8 cellular contexts compared by ENCODE assay signal in genomic region chr2:62505109-62505508, GRCh38. TPM values are rescaled to one million over a fixed set of nuclear protein-coding genes. Genes with fewer than 3 reads are reported as not detected.
DNase-seq lines count a peak whose midpoint lies in the region; ATAC-seq and TF ChIP-seq lines count a peak whose summit lies in the region.

No MANE protein-coding gene starts in this region.

- H3K4me3 ChIP-seq in heart left ventricle = peak overlapping the region in 11 of 12 donors; percentile 58 to 84 (median 75)
- peak overlapping the region; percentile 69 for H3K4me3 ChIP-seq in upper lobe of right lung

- H3K36me3 ChIP-seq in heart left ventricle (peaks cover 0 to 6% (median 0%) of the 10 kb centered on the region in 9 donors), upper lobe of right lung (no peaks in the 10 kb centered on the region)

- TF ChIP-seq CTCF in heart left ventricle (IDR thresholded peaks at IDR 0.05) (no peak), upper lobe of right lung (IDR thresholded peaks at IDR 0.05) (no peak)

- H3K27me3 ChIP-seq in heart left ventricle (no peaks in the 10 kb centered on the region), upper lobe of right lung (no peaks in the 10 kb centered on the region)

- intact Hi-C loops in heart left ventricle (cut with DNase I) (loop anchor here in 7 of 10 donors (1.0 to 10.0 kb wide), 7 partner anchors 38 to 202 kb away; partner anchors contain the start of gene EHBP1 (in 6 of the 7)), Right ventricle myocardium inferior (cut with DNase I) (loop anchor here (1.0 to 5.0 kb wide), 2 partner anchors 43 to 200 kb away; partner anchors contain the start of gene EHBP1), upper lobe of right lung (cut with DNase I) (no loop called here)

- DNase-seq in heart left ventricle (no peak), Right ventricle myocardium inferior (ENCODE audit: missing footprints) (no peak), memory B cell (ENCODE audit: low spot score in 2 of 2) (no peak), upper lobe of right lung (no peak), dedifferentiated amniotic fluid mesenchymal stem cell (ENCODE audit: extremely low spot score) (no peak), HuH-7 (ENCODE audit: low spot score) (no peak)
- DNase-seq in activated naive CD8-positive, alpha-beta T cell treated with anti-CD3 and anti-CD28 coated beads, Interleukin-2, amount 10 ng/mL, durations not matched to agents 7 days and 5 days = no peak

- H3K4me1 ChIP-seq in heart left ventricle = peaks cover 0 to 18% (median 7%) of the 10 kb centered on the region in 12 donors
- peaks cover 11% of the 10 kb centered on the region for H3K4me1 ChIP-seq in upper lobe of right lung

- POLR2A ChIA-PET in activated naive CD8-positive, alpha-beta T cell treated with anti-CD3 and anti-CD28 coated beads, Interleukin-2, amount 10 ng/mL, durations not matched to agents 7 days and 5 days (lab: Charles Lee) = no interaction called here

- no peaks in the 10 kb centered on the region for H3K9me3 ChIP-seq in heart left ventricle
- no peaks in the 10 kb centered on the region for H3K9me3 ChIP-seq in upper lobe of right lung

- peak overlapping the region; percentile 80 to 95 (median 88) for H3K27ac ChIP-seq in heart left ventricle
- H3K27ac ChIP-seq in upper lobe of right lung = peak overlapping the region; percentile 94

- TF ChIP-seq POLR2A in heart left ventricle (IDR thresholded peaks at IDR 0.05) = no peak

- peaks cover 7% of the 10 kb centered on the region for H3K4me1 Mint-ChIP-seq in activated naive CD8-positive, alpha-beta T cell treated with anti-CD3 and anti-CD28 coated beads, Interleukin-2, amount 10 ng/mL, durations not matched to agents 7 days and 5 days
- peaks cover 8% of the 10 kb centered on the region for H3K4me1 Mint-ChIP-seq in memory B cell

- WGBS in heart left ventricle, 4 donors = 54 to 64% (median 62%) methylated on average over 4 of the region's 4 CpGs

- no peaks in the 10 kb centered on the region for H3K36me3 Mint-ChIP-seq in activated naive CD8-positive, alpha-beta T cell treated with anti-CD3 and anti-CD28 coated beads, Interleukin-2, amount 10 ng/mL, durations not matched to agents 7 days and 5 days
- H3K36me3 Mint-ChIP-seq in memory B cell = no peaks in the 10 kb centered on the region

- ATAC-seq in heart left ventricle = no peak
- no peak for ATAC-seq in Right ventricle myocardium inferior
- ATAC-seq in activated naive CD8-positive, alpha-beta T cell treated with anti-CD3 and anti-CD28 coated beads, Interleukin-2, amount 10 ng/mL, durations not matched to agents 7 days and 5 days (ENCODE audit: low read depth) = no peak
- no peak for ATAC-seq in memory B cell (ENCODE audit: low read depth)
- ATAC-seq in upper lobe of right lung = no peak
- no peak for ATAC-seq in GM21786 (IDR thresholded peaks at IDR 0.05; ENCODE audit: unreplicated experiment)

- peaks cover 39% of the 10 kb centered on the region for H3K27me3 Mint-ChIP-seq in activated naive CD8-positive, alpha-beta T cell treated with anti-CD3 and anti-CD28 coated beads, Interleukin-2, amount 10 ng/mL, durations not matched to agents 7 days and 5 days
- H3K27me3 Mint-ChIP-seq in memory B cell = peaks cover 5% of the 10 kb centered on the region

- H3K9me3 Mint-ChIP-seq in activated naive CD8-positive, alpha-beta T cell treated with anti-CD3 and anti-CD28 coated beads, Interleukin-2, amount 10 ng/mL, durations not matched to agents 7 days and 5 days = no peaks in the 10 kb centered on the region
- no peaks in the 10 kb centered on the region for H3K9me3 Mint-ChIP-seq in memory B cell

- H3K27ac Mint-ChIP-seq in activated naive CD8-positive, alpha-beta T cell treated with anti-CD3 and anti-CD28 coated beads, Interleukin-2, amount 10 ng/mL, durations not matched to agents 7 days and 5 days = no peak overlapping the region
- no peak overlapping the region for H3K27ac Mint-ChIP-seq in memory B cell

- H3K4me3 Mint-ChIP-seq in activated naive CD8-positive, alpha-beta T cell treated with anti-CD3 and anti-CD28 coated beads, Interleukin-2, amount 10 ng/mL, durations not matched to agents 7 days and 5 days = peak overlapping the region; percentile 80
- peak overlapping the region; percentile 81 for H3K4me3 Mint-ChIP-seq in memory B cell

RNA-seq across cellular contexts. Expression of gene TMEM17, which starts 0.9 kb away (rescaled TPM):
- total RNA-seq in heart left ventricle = 1 to 10 TPM; 1.2 to 2.3 (median 1.6) TPM
- 1 to 10 TPM in 1 of 2 donors, under 1 TPM in 1; 0.80 to 1.1 TPM for polyA plus RNA-seq in heart left ventricle
- 1.3 TPM for total RNA-seq in Right ventricle myocardium inferior
- not detected for total RNA-seq in activated naive CD8-positive, alpha-beta T cell treated with anti-CD3 and anti-CD28 coated beads, Interleukin-2, amount 10 ng/mL, durations not matched to agents 7 days and 5 days
- 2.0 TPM for total RNA-seq in upper lobe of right lung
